Comparison of ENCODE assay signal across 23 cellular contexts in genomic region chr1:212946872-212947271, GRCh38. TPM values are rescaled to one million over a fixed set of nuclear protein-coding genes. Genes with fewer than 3 reads are reported as not detected.
DNase-seq lines count a peak whose midpoint lies in the region; ATAC-seq and TF ChIP-seq lines count a peak whose summit lies in the region.
"Had no signal": no experiment of that assay in that cellular context is flagged by ENCODE, and none has a peak within 500 bp of the region (broad histone marks: within the 10 kb centered on the region; RNA-seq: fewer than 3 reads in every experiment).

No MANE protein-coding gene starts in this region.

- in situ Hi-C loops in GM13977 (cut with MboI; ENCODE audit: low pct_unique_long_range_greater_than_20kb, low sequenced_read_pairs, unreplicated experiment): no loop called here

- ATAC-seq in activated B cell treated with CpG ODN at 0.5 μM for 24 hours (ENCODE audit: low read depth): no peak
- ATAC-seq: K562, T-cell had no signal

- no peaks in the 10 kb centered on the region for H3K36me3 Mint-ChIP-seq in activated B cell treated with CpG ODN at 0.5 μM for 24 hours (ENCODE audit: low read depth)
- H3K36me3 Mint-ChIP-seq: T-cell had no signal

- peaks cover 6% of the 10 kb centered on the region for H3K27me3 Mint-ChIP-seq in activated B cell treated with CpG ODN at 0.5 μM for 24 hours

- H3K4me3 Mint-ChIP-seq in activated B cell treated with CpG ODN at 0.5 μM for 24 hours: no peak overlapping the region
- H3K4me3 Mint-ChIP-seq: HFFc6, T-cell had no signal

- CTCF ChIA-PET in activated B cell treated with CpG ODN at 0.5 μM for 24 hours (lab: Charles Lee): no interaction called here

- TF ChIP-seq CTCF in activated B cell treated with CpG ODN at 0.5 μM for 24 hours (IDR thresholded peaks at IDR 0.05): no peak
- TF ChIP-seq CTCF in GM13977 (IDR thresholded peaks at IDR 0.05; ENCODE audit: extremely low read depth, insufficient read depth, missing control alignments): no peak

- intact Hi-C loops in activated B cell treated with CpG ODN at 0.5 μM for 24 hours (cut with micrococcal nuclease): no loop called here

- DNase-seq in NCI-H1436 (lab: John Stamatoyannopoulos, UW) (peak; percentile 3), NCI-H1436 treated with DMSO at 0.1 percent for 48 hours (lab: John Stamatoyannopoulos, UW) (no peak), NAMALWA (ENCODE audit: low spot score) (peak; percentile 12), activated B cell treated with CpG ODN at 0.5 μM for 24 hours (no peak), NCI-H1417 treated with DMSO at 0.1 percent for 48 hours (lab: John Stamatoyannopoulos, UW) (no peak), GM13977 (ENCODE audit: low spot score) (no peak), NCI-H1417 (lab: John Stamatoyannopoulos, UW) (no peak)
- DNase-seq in activated effector memory CD4-positive, alpha-beta T cell treated with Interleukin-2 at 50 U/mL for 16 hours: no peak
- DNase-seq: BE2C, Calu3, DMS79 treated with DMSO at 0.1 percent for 48 hours, GOT3, HFFc6, NCI-H1048, NCI-H146, NCI-H1930, NCI-H2107, NCI-H524, NCI-H748 treated with DMSO at 0.1 percent for 48 hours, SHP77, T-cell had no signal

- H3K9me3 Mint-ChIP-seq in activated B cell treated with CpG ODN at 0.5 μM for 24 hours: peaks cover 2% of the 10 kb centered on the region
- H3K9me3 Mint-ChIP-seq: HFFc6, T-cell had no signal

- peak overlapping the region; percentile 51 for H3K27ac Mint-ChIP-seq in activated B cell treated with CpG ODN at 0.5 μM for 24 hours
- H3K27ac Mint-ChIP-seq: HFFc6, T-cell had no signal

- POLR2A ChIA-PET in activated B cell treated with CpG ODN at 0.5 μM for 24 hours (lab: Charles Lee): no interaction called here

- H3K4me1 Mint-ChIP-seq in activated B cell treated with CpG ODN at 0.5 μM for 24 hours: peaks cover 48% of the 10 kb centered on the region

RNA-seq across cellular contexts. Expression of gene VASH2, which starts 3.5 kb away (rescaled TPM):
- 0.07 and 0.17 TPM in 2 replicates for total RNA-seq in activated B cell treated with CpG ODN at 0.5 μM for 24 hours
- total RNA-seq: MCF 10A had no signal

Comparison
In these comparisons a context has a peak if more than half of its experiments do, and no peak if none do; other contexts are left out.
1. DNase-seq: peak in NCI-H1436 (single experiment) and NAMALWA (single experiment); none in NCI-H1436 treated with DMSO at 0.1 percent for 48 hours (single experiment), activated B cell treated with CpG ODN at 0.5 μM for 24 hours (single experiment), activated effector memory CD4-positive, alpha-beta T cell treated with Interleukin-2 at 50 U/mL for 16 hours (single experiment), NCI-H1417 treated with DMSO at 0.1 percent for 48 hours (single experiment), GM13977 (single experiment) and NCI-H1417 (0 of 3).